Comparison of ENCODE assay signal across 9 cellular contexts in genomic region chr12:53378705-53379388, GRCh38. TPM values are rescaled to one million over a fixed set of nuclear protein-coding genes. Genes with fewer than 3 reads are reported as not detected.
DNase-seq lines count a peak whose midpoint lies in the region; ATAC-seq and TF ChIP-seq lines count a peak whose summit lies in the region.
"Had no signal": no experiment of that assay in that cellular context is flagged by ENCODE, and none has a peak within 500 bp of the region (broad histone marks: within the 10 kb centered on the region; RNA-seq: fewer than 3 reads in every experiment).

No MANE protein-coding gene starts in this region.

- peaks cover 32% of the 10 kb centered on the region for H3K36me3 ChIP-seq in DOHH2 (ENCODE audit: control insufficient read depth, low read length)
- H3K36me3 ChIP-seq in ovary: no peaks in the 10 kb centered on the region

- WGBS in ovary, 3 donors: 11 to 16% (median 11%) methylated on average over 23 of the region's 23 CpGs

- H3K9me3 ChIP-seq in DOHH2 (ENCODE audit: control insufficient read depth, insufficient read depth, low read length) (no peaks in the 10 kb centered on the region), ovary (no peaks in the 10 kb centered on the region)

- TF ChIP-seq CTCF in DOHH2 (IDR thresholded peaks at IDR 0.05; ENCODE audit: low read depth, low read length, poor library complexity, severe bottlenecking) (no peak), coronary artery (IDR thresholded peaks at IDR 0.05) (no peak), ovary (IDR thresholded peaks at IDR 0.05) (no peak)

- ATAC-seq in HG02852 (IDR thresholded peaks at IDR 0.05; ENCODE audit: unreplicated experiment) (no peak), GM19455 (IDR thresholded peaks at IDR 0.05; ENCODE audit: unreplicated experiment) (no peak), HG02798 (IDR thresholded peaks at IDR 0.05; ENCODE audit: poor library complexity, unreplicated experiment) (no peak)

- peak overlapping the region; percentile 93 for H3K4me2 ChIP-seq in DOHH2 (ENCODE audit: low read length)

- H3F3A ChIP-seq in DOHH2 (ENCODE audit: control insufficient read depth, insufficient read depth): peaks cover 5% of the 10 kb centered on the region; the same call in 1 of the 2 replicates

- no peaks in the 10 kb centered on the region for H3K9me2 ChIP-seq in DOHH2 (replicated peaks; ENCODE audit: control insufficient read depth, low read length)

- H3K79me2 ChIP-seq in DOHH2 (ENCODE audit: control insufficient read depth, low read length): peaks cover 32% of the 10 kb centered on the region

- TF ChIP-seq POLR2A in ovary (IDR thresholded peaks at IDR 0.05): no peak

- peak overlapping the region; percentile 70 for H3K27ac ChIP-seq in DOHH2 (ENCODE audit: low read depth, low read length)
- H3K27ac ChIP-seq in coronary artery: peak overlapping the region; percentile 83 to 98
- peak overlapping the region; percentile 64 to 83 for H3K27ac ChIP-seq in ovary

- H4K20me1 ChIP-seq in DOHH2 (ENCODE audit: control insufficient read depth, insufficient read depth, low read depth, low read length): peaks cover 24% of the 10 kb centered on the region

- H3K27me3 ChIP-seq in DOHH2 (ENCODE audit: control insufficient read depth, low read length) (no peaks in the 10 kb centered on the region), ovary (no peaks in the 10 kb centered on the region)

- DNase-seq in NCI-H146 (lab: John Stamatoyannopoulos, UW): peak; percentile 53
- DNase-seq in coronary artery (ENCODE audit: low spot score): no peak
- peak in 2 of 5 donors; percentile 7 for DNase-seq in ovary
- no peak for DNase-seq in pons (ENCODE audit: low spot score)

- intact Hi-C loops in ovary (cut with DNase I): no loop called here

- H3K4me3 ChIP-seq in DOHH2 (ENCODE audit: low read length): peak overlapping the region; percentile 80
- H3K4me3 ChIP-seq in coronary artery: peak overlapping the region; percentile 81
- peak overlapping the region; percentile 55 for H3K4me3 ChIP-seq in ovary

- peak; percentile 5 for TF ChIP-seq EP300 in ovary (IDR thresholded peaks at IDR 0.05)

- H3K4me1 ChIP-seq in DOHH2 (ENCODE audit: control insufficient read depth, low read length): peaks cover 42% of the 10 kb centered on the region
- H3K4me1 ChIP-seq in ovary (ENCODE audit: insufficient read depth): peaks cover 15% of the 10 kb centered on the region

RNA-seq across cellular contexts. Expression of gene SP1, which starts 1.1 kb away (rescaled TPM):
- total RNA-seq in ovary: 100 to 1,000 TPM in 2 of 7 donors, 10 to 100 TPM in 5; 48.7 to 109 (median 90.8) TPM
- 10 to 100 TPM; 25.7 to 59.2 TPM for polyA plus RNA-seq in ovary

RNA-seq across cellular contexts. Expression of gene SP7, which starts 42.7 kb away (rescaled TPM):
- total RNA-seq in ovary: not detected
- polyA plus RNA-seq in ovary: under 1 TPM; 0.02 to 0.10 TPM
- total RNA-seq: activated naive CD8-positive, alpha-beta T cell treated with anti-CD3 and anti-CD28 coated beads, Interleukin-2, amount 10 ng/mL, durations not matched to agents 7 days and 5 days had no signal

RNA-seq across cellular contexts. Expression of gene AMHR2, which starts 44.8 kb away (rescaled TPM):
- 10 to 100 TPM; 15.3 to 48.6 (median 35.0) TPM for total RNA-seq in ovary
- polyA plus RNA-seq in ovary: 10 to 100 TPM; 11.2 to 32.5 TPM
- total RNA-seq: activated naive CD8-positive, alpha-beta T cell treated with anti-CD3 and anti-CD28 coated beads, Interleukin-2, amount 10 ng/mL, durations not matched to agents 7 days and 5 days had no signal

RNA-seq across cellular contexts. Expression of gene AAAS, which starts 57.4 kb away (rescaled TPM):
- total RNA-seq in ovary: 10 to 100 TPM; 23.4 to 47.6 (median 43.0) TPM
- polyA plus RNA-seq in ovary: 10 to 100 TPM; 41.4 to 42.9 TPM
